In genomic region chr18:24112874-24113615, GRCh38 we compare ENCODE assay signal across 1 cellular context.
TF ChIP-seq lines count a peak whose summit lies in the region.

No MANE protein-coding gene starts in this region.

TF ChIP-seq in HepG2, 621 proteins besides CTCF, POLR2A, EP300 and RAD21 (continued from another document and continues in another):
- TF ChIP-seq DBP (CRISPR knock-in tag; IDR thresholded peaks at IDR 0.05; ENCODE audit: not compliant biosample characterization) = no peak
- TF ChIP-seq KMT2B (CRISPR knock-in tag; IDR thresholded peaks at IDR 0.05) = peak; percentile 62; the same call in 1 of the 2 replicates
- TF ChIP-seq ZMAT3 (CRISPR knock-in tag; conservative IDR thresholded peaks at IDR 0.05) = no peak
- TF ChIP-seq GTF2F1 (IDR thresholded peaks at IDR 0.05; ENCODE audit: low read length) = no peak
- TF ChIP-seq ZSCAN25 (CRISPR knock-in tag; IDR thresholded peaks at IDR 0.05) = 0 out of 2 replicates have a peak, but pooled peaks have one; percentile 38
- TF ChIP-seq RCOR2 (CRISPR knock-in tag; IDR thresholded peaks at IDR 0.05) = peak; percentile 64; the same call in 1 of the 2 replicates
- peak; percentile 56 for TF ChIP-seq THAP11 (CRISPR knock-in tag; IDR thresholded peaks at IDR 0.05)
- no peak for TF ChIP-seq ZKSCAN1 (IDR thresholded peaks at IDR 0.05; ENCODE audit: low read length)
- TF ChIP-seq CBFB (CRISPR knock-in tag; IDR thresholded peaks at IDR 0.05) = peak; percentile 58; the same call in 1 of the 2 replicates
- peak; percentile 95; the same call in 1 of the 2 replicates for TF ChIP-seq ZNF280D (CRISPR knock-in tag; IDR thresholded peaks at IDR 0.05)
- 0 out of 2 replicates have a peak, but pooled peaks have one; percentile 45 for TF ChIP-seq MEIS2 (CRISPR knock-in tag; IDR thresholded peaks at IDR 0.05)
- TF ChIP-seq ZMYM2 (CRISPR knock-in tag; IDR thresholded peaks at IDR 0.05) = peak; percentile 42; the same call in 1 of the 2 replicates
- TF ChIP-seq NBN (conservative IDR thresholded peaks at IDR 0.05) = no peak
- peak; percentile 43 to 60; a peak in 2 of 4 replicates for TF ChIP-seq HMGXB4 (CRISPR knock-in tag; IDR thresholded peaks at IDR 0.05; ENCODE audit: borderline replicate concordance in 1 of 2, low read depth in 1 of 2)
- TF ChIP-seq HMG20B (CRISPR knock-in tag; conservative IDR thresholded peaks at IDR 0.05) = 0 out of 2 replicates have a peak, but pooled peaks have one; percentile 14
- no peak for TF ChIP-seq ZNF709 (CRISPR knock-in tag; IDR thresholded peaks at IDR 0.05)
- peak; percentile 66; the same call in 1 of the 2 replicates for TF ChIP-seq ARNTL (CRISPR knock-in tag; IDR thresholded peaks at IDR 0.05)
- no peak for TF ChIP-seq SMAD1 (CRISPR knock-in tag; IDR thresholded peaks at IDR 0.05; ENCODE audit: borderline replicate concordance, low read depth)
- TF ChIP-seq TBX3 (IDR thresholded peaks at IDR 0.05; ENCODE audit: borderline replicate concordance) = peak; percentile 81
- peak; percentile 41; the same call in 1 of the 2 replicates for TF ChIP-seq RBAK (CRISPR knock-in tag; IDR thresholded peaks at IDR 0.05)
- TF ChIP-seq KDM6A (CRISPR knock-in tag; IDR thresholded peaks at IDR 0.05; ENCODE audit: low read depth) = peak; percentile 70
- 0 out of 4 replicates have a peak, but pooled peaks of 1 of the 2 experiments have one; percentile 14 for TF ChIP-seq NR2F1 (CRISPR knock-in tag; IDR thresholded peaks at IDR 0.05)
- TF ChIP-seq SRF (IDR thresholded peaks at IDR 0.05; ENCODE audit: low read depth, low read length) = no peak
- no peak for TF ChIP-seq ZBTB8A (CRISPR knock-in tag; IDR thresholded peaks at IDR 0.05; ENCODE audit: borderline replicate concordance, low read depth)
- TF ChIP-seq RAD51 (IDR thresholded peaks at IDR 0.05; ENCODE audit: borderline replicate concordance) = no peak
- TF ChIP-seq TCF7 (IDR thresholded peaks at IDR 0.05; ENCODE audit: low read depth) = peak; percentile 28; the same call in 1 of the 2 replicates
- TF ChIP-seq TBP (CRISPR knock-in tag; IDR thresholded peaks at IDR 0.05) = no peak
- TF ChIP-seq ZFX (CRISPR knock-in tag; IDR thresholded peaks at IDR 0.05; ENCODE audit: low read depth) = peak; percentile 71
- 0 out of 2 replicates have a peak, but pooled peaks have one; percentile 46 for TF ChIP-seq ZNF335 (CRISPR knock-in tag; IDR thresholded peaks at IDR 0.05)
- peak; percentile 81 for TF ChIP-seq TEAD3 (CRISPR knock-in tag; optimal IDR thresholded peaks at IDR 0.05; ENCODE audit: borderline replicate concordance)
- 0 out of 2 replicates have a peak, but pooled peaks have one; percentile 5 for TF ChIP-seq ATF1 (CRISPR knock-in tag; IDR thresholded peaks at IDR 0.05)
- no peak for TF ChIP-seq ATF6 (CRISPR knock-in tag; conservative IDR thresholded peaks at IDR 0.05)
- TF ChIP-seq ZNF792 (CRISPR knock-in tag; IDR thresholded peaks at IDR 0.05) = peak; percentile 86
- TF ChIP-seq NCOA5 (CRISPR knock-in tag; IDR thresholded peaks at IDR 0.05) = no peak
- TF ChIP-seq TFDP2 (CRISPR knock-in tag; IDR thresholded peaks at IDR 0.05) = peak; percentile 29; the same call in 1 of the 2 replicates
- no peak for TF ChIP-seq ZNF7 (CRISPR knock-in tag; IDR thresholded peaks at IDR 0.05)
- TF ChIP-seq ZNF264 (CRISPR knock-in tag; IDR thresholded peaks at IDR 0.05) = no peak
- TF ChIP-seq MIER3 (CRISPR knock-in tag; IDR thresholded peaks at IDR 0.05; ENCODE audit: borderline replicate concordance) = no peak
- no peak for TF ChIP-seq SP2 (CRISPR knock-in tag; IDR thresholded peaks at IDR 0.05)
- TF ChIP-seq CHD4 (IDR thresholded peaks at IDR 0.05; ENCODE audit: borderline replicate concordance, low read length) = no peak
- no peak for TF ChIP-seq ZNF207 (IDR thresholded peaks at IDR 0.05; ENCODE audit: borderline replicate concordance)
- TF ChIP-seq ZNF609 (CRISPR knock-in tag; IDR thresholded peaks at IDR 0.05; ENCODE audit: borderline replicate concordance) = peak; percentile 86
- no peak for TF ChIP-seq ZNF720 (CRISPR knock-in tag; IDR thresholded peaks at IDR 0.05)
- no peak for TF ChIP-seq SMARCE1 (IDR thresholded peaks at IDR 0.05; ENCODE audit: borderline replicate concordance)
- TF ChIP-seq ZNF614 (CRISPR knock-in tag; IDR thresholded peaks at IDR 0.05; ENCODE audit: borderline replicate concordance) = peak; percentile 87
- TF ChIP-seq BORCS8-MEF2B (CRISPR knock-in tag; IDR thresholded peaks at IDR 0.05) = peak; percentile 45; the same call in 1 of the 2 replicates
- TF ChIP-seq ZNF747 (CRISPR knock-in tag; IDR thresholded peaks at IDR 0.05; ENCODE audit: borderline replicate concordance) = peak; percentile 61; the same call in 1 of the 2 replicates
- peak; percentile 92 for TF ChIP-seq PITX1 (CRISPR knock-in tag; IDR thresholded peaks at IDR 0.05)
- no peak for TF ChIP-seq REPIN1 (CRISPR knock-in tag; IDR thresholded peaks at IDR 0.05; ENCODE audit: borderline replicate concordance, low read depth)
- TF ChIP-seq BRF2 (CRISPR knock-in tag; IDR thresholded peaks at IDR 0.05) = no peak
